8 cellular contexts compared by ENCODE assay signal in the genomic region with DNA sequence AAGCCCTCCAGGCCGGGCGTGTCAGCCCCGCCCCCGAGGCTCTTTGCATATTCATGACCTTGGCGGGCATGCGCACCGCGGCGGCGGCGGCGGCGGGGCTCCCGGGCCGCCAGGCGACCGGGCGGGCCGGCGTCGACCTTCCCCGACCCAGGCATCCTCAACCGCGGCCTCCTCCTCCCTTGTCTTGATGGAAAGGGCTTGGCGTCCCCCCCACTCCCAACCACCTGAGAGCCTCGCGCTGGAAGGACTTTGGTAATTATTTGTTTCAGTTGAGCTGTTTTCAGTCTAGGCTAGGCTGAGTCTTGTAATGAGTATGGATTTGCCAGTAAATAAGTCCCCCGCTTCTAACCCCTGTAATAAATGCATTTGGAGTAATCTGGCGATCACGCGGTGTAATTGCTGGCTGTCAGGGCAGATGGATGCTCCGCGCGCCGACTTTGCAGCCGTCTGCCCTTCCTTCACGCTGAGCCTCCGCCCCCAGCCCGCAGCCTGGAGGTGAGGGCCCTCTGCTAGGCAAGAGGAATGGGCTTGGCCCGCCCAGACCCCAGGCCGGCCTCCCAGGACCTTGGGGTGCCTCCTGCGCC. TPM values are rescaled to one million over a fixed set of nuclear protein-coding genes. Genes with fewer than 3 reads are reported as not detected.
A peak's percentile ranks its signal among the peaks of the same experiment; 100 is the strongest.
DNase-seq lines count a peak whose midpoint lies in the region; ATAC-seq, FAIRE-seq and TF ChIP-seq lines count a peak whose summit lies in the region.

No MANE protein-coding gene starts in this region.

- H2BK12ac ChIP-seq in H9 (ENCODE audit: insufficient read length, low read depth, low read length): no peak overlapping the region

- H3K36me3 Mint-ChIP-seq in H9 (ENCODE audit: insufficient read depth in 1 of 3, low read depth in 3 of 3): no peaks in the 10 kb centered on the region
- H3K36me3 Mint-ChIP-seq in T-helper 2 cell treated with Interferon-gamma antibody and Interleukin-4, amounts not matched to agents 5 μg/mL and 100 μg/mL, for 36 hours (ENCODE audit: low read depth): no peaks in the 10 kb centered on the region

- POLR2A ChIA-PET in K562 (lab: Yijun Ruan, JAX): interaction anchor here (0.5 kb wide), 1 partner anchor 17 kb away, joined by 3 read pairs; no protein-coding TSS in a partner anchor

- H3K14ac ChIP-seq in H9 (ENCODE audit: insufficient read depth, low read length): no peak overlapping the region

- H3K27ac ChIP-seq in H9 (ENCODE audit: insufficient read length, low read depth, low read length) (no peak overlapping the region), K562 (ENCODE audit: extremely low read depth, low read depth, low read length) (no peak overlapping the region), layer of hippocampus (ENCODE audit: low read depth, low read length) (peak overlapping the region; percentile 65)

- H2AFZ ChIP-seq in H9 (ENCODE audit: low read length): no peak overlapping the region
- peak overlapping the region; percentile 62; the same call in 1 of the 2 replicates for H2AFZ ChIP-seq in K562 (ENCODE audit: low read depth, low read length)

- H3K4me2 ChIP-seq in H9 (ENCODE audit: insufficient read depth, insufficient read length, low read length) (peak overlapping the region; percentile 73), K562 (ENCODE audit: insufficient read depth, low read length) (peak overlapping the region; percentile 80)

- no peak for TF ChIP-seq CTCF in AG09309 (IDR thresholded peaks at IDR 0.05; ENCODE audit: control insufficient read depth, insufficient read depth, low read depth, low read length, missing control alignments)
- TF ChIP-seq CTCF in H9 (conservative IDR thresholded peaks at IDR 0.05): no peak
- TF ChIP-seq CTCF in K562 (IDR thresholded peaks at IDR 0.05 in 2 of 3, conservative IDR thresholded peaks at IDR 0.05 in 1 of 3; ENCODE audit: insufficient read depth in 2 of 3, low read depth in 1 of 3, low read length in 3 of 3): no peak

- in situ Hi-C loops in K562 (cut with MboI): no loop called here

- H3K27me3 Mint-ChIP-seq in H9 (ENCODE audit: low read depth): peaks cover 90% of the 10 kb centered on the region
- H3K27me3 Mint-ChIP-seq in T-helper 2 cell treated with Interferon-gamma antibody and Interleukin-4, amounts not matched to agents 5 μg/mL and 100 μg/mL, for 36 hours (ENCODE audit: low read depth): peaks cover 13% of the 10 kb centered on the region

- ATAC-seq in K562 (peak; percentile 96), GM18870 (IDR thresholded peaks at IDR 0.05; ENCODE audit: unreplicated experiment) (no peak)

- H3K4me1 Mint-ChIP-seq in H9: peaks cover 5 to 10% of the 10 kb centered on the region in 2 experiments; a peak in 3 of 4 replicates
- H3K4me1 Mint-ChIP-seq in T-helper 2 cell treated with Interferon-gamma antibody and Interleukin-4, amounts not matched to agents 5 μg/mL and 100 μg/mL, for 36 hours (ENCODE audit: low read depth): peaks cover 3% of the 10 kb centered on the region

- H3K9me3 Mint-ChIP-seq in H9: no peaks in the 10 kb centered on the region
- no peaks in the 10 kb centered on the region for H3K9me3 Mint-ChIP-seq in T-helper 2 cell treated with Interferon-gamma antibody and Interleukin-4, amounts not matched to agents 5 μg/mL and 100 μg/mL, for 36 hours

- H3K9me3 ChIP-seq in H9 (ENCODE audit: control insufficient read depth, low read depth, low read length) (no peaks in the 10 kb centered on the region), K562 (replicated peaks; ENCODE audit: control insufficient read depth, insufficient read depth, low read depth, low read length) (no peaks in the 10 kb centered on the region)

- no peak overlapping the region for H3K9ac ChIP-seq in H9 (ENCODE audit: extremely low read depth, insufficient read length, low read length)
- H3K9ac ChIP-seq in K562 (ENCODE audit: insufficient read depth in 1 of 2, low read depth in 2 of 2, low read length in 2 of 2): peak overlapping the region; percentile 31 to 73; a peak in 3 of 4 replicates

- no peak overlapping the region for H2AK5ac ChIP-seq in H9 (ENCODE audit: insufficient read length, low read length)

- H2BK15ac ChIP-seq in H9 (ENCODE audit: low read depth, low read length): no peak overlapping the region

- no peak overlapping the region for H3T11ph ChIP-seq in H9 (ENCODE audit: low read length)

- no peak overlapping the region for H4K5ac ChIP-seq in H9 (ENCODE audit: insufficient read length, low read depth, low read length)

- H4K91ac ChIP-seq in H9 (ENCODE audit: insufficient read length, low read depth, low read length): no peak overlapping the region

- no peak overlapping the region for H4K8ac ChIP-seq in H9 (replicated peaks; ENCODE audit: insufficient read length, low read depth, low read length)

- no peak overlapping the region for H3K27ac Mint-ChIP-seq in H9
- H3K27ac Mint-ChIP-seq in T-helper 2 cell treated with Interferon-gamma antibody and Interleukin-4, amounts not matched to agents 5 μg/mL and 100 μg/mL, for 36 hours: no peak overlapping the region

- peaks cover 10% of the 10 kb centered on the region for H3K23me2 ChIP-seq in H9 (ENCODE audit: insufficient read length, low read depth, low read length, poor library complexity, severe bottlenecking)

- no peaks in the 10 kb centered on the region for H4K20me1 ChIP-seq in H9 (ENCODE audit: control insufficient read depth, insufficient read depth, insufficient read length)
- H4K20me1 ChIP-seq in K562 (replicated peaks; ENCODE audit: control insufficient read depth, insufficient read depth, low read length): peaks cover 66% of the 10 kb centered on the region

- no peak overlapping the region for H3K23ac ChIP-seq in H9 (ENCODE audit: insufficient read length, low read depth, low read length)

- H3K79me2 ChIP-seq in H9 (ENCODE audit: insufficient read depth, low read length): no peaks in the 10 kb centered on the region
- no peaks in the 10 kb centered on the region for H3K79me2 ChIP-seq in K562 (ENCODE audit: control insufficient read depth, insufficient read depth, low read length)

- no peak overlapping the region for H3K56ac ChIP-seq in H9 (ENCODE audit: insufficient read length, low read depth, low read length)

- no peaks in the 10 kb centered on the region for H3K36me3 ChIP-seq in K562 (ENCODE audit: control insufficient read depth, insufficient read depth, low read length)

- no peak for TF ChIP-seq EP300 in K562 (IDR thresholded peaks at IDR 0.05; ENCODE audit: low read length)

- H3K27me3 ChIP-seq in H9 (ENCODE audit: insufficient read depth, low read length): peaks cover 17% of the 10 kb centered on the region; the same call in 1 of the 2 replicates
- H3K27me3 ChIP-seq in K562 (ENCODE audit: control insufficient read depth in 2 of 2, insufficient read depth in 2 of 2, low read length in 2 of 2): no peaks in the 10 kb centered on the region
- no peaks in the 10 kb centered on the region for H3K27me3 ChIP-seq in layer of hippocampus (ENCODE audit: control insufficient read depth, insufficient read depth, low read length)

- intact Hi-C loops in K562 (cut with micrococcal nuclease): no loop called here

- H2BK5ac ChIP-seq in H9 (ENCODE audit: insufficient read length, low read length): no peak overlapping the region

- H3K4me3 ChIP-seq in AG09309 (ENCODE audit: control insufficient read depth, low read depth, low read length): peak overlapping the region; percentile 32
- H3K4me3 ChIP-seq in K562: peak overlapping the region; percentile 33

- DNase-seq in AG09309 (ENCODE audit: low read depth) (no peak), H9 (peak; percentile 73), K562 (ENCODE audit: extremely low read depth in 1 of 4, low spot score in 3 of 4) (peak; percentile 81 to 96 (median 92)), cerebellar nuclear complex (lab: John Stamatoyannopoulos, UW) (no peak)
- peak; percentile 50 for DNase-seq in T-helper 2 cell treated with Interferon-gamma antibody and Interleukin-4, amounts not matched to agents 5 μg/mL and 100 μg/mL, for 36 hours (ENCODE audit: low spot score)
- peak; percentile 43 to 50 for DNase-seq in stimulated activated CD4-positive, alpha-beta T cell treated with anti-CD3 and anti-CD28 coated beads, Interleukin-2, amount 100 ng/mL, for 48 hours

- no peak for FAIRE-seq in K562 (lab: Jason Lieb, UNC)

- no CpG with 5 or more reads among the region's 42 CpGs for WGBS in H9 (ENCODE audit: extremely low coverage, insufficient read length, low lambda C conversion rate)
- WGBS in K562 (ENCODE audit: insufficient coverage, low coverage, missing lambda C conversion rate): 5% methylated on average over 42 of the region's 42 CpGs

- H3K79me1 ChIP-seq in H9 (ENCODE audit: insufficient read depth, low read depth, low read length, poor library complexity, severe bottlenecking): no peaks in the 10 kb centered on the region

- TF ChIP-seq POLR2A in K562 (conservative IDR thresholded peaks at IDR 0.05): no peak

- no peaks in the 10 kb centered on the region for H3K4me1 ChIP-seq in H9 (ENCODE audit: insufficient read depth, low read length)
- H3K4me1 ChIP-seq in K562 (replicated peaks in 1 of 2; ENCODE audit: control insufficient read depth in 2 of 2, insufficient read depth in 2 of 2, low read length in 2 of 2): peaks cover 8 to 44% of the 10 kb centered on the region in 2 experiments; a peak in 4 of 5 replicates

- H2BK20ac ChIP-seq in H9 (ENCODE audit: low read depth, low read length, poor library complexity, severe bottlenecking): no peak overlapping the region

- H2BK120ac ChIP-seq in H9 (ENCODE audit: low read depth, low read length, poor library complexity, severe bottlenecking): no peak overlapping the region

- no peak overlapping the region for H3K4ac ChIP-seq in H9 (ENCODE audit: low read depth, low read length)

- H3K18ac ChIP-seq in H9 (ENCODE audit: insufficient read length, low read depth, low read length): no peak overlapping the region

- CTCF ChIA-PET in K562 (lab: Yijun Ruan, JAX; ENCODE audit: low intra/inter-chr PET ratio): no interaction called here

- H3K9me1 ChIP-seq in K562 (ENCODE audit: control insufficient read depth, insufficient read depth, low read length): peaks cover 5% of the 10 kb centered on the region

- H3K4me3 Mint-ChIP-seq in H9: peak overlapping the region; percentile 53 to 83
- H3K4me3 Mint-ChIP-seq in T-helper 2 cell treated with Interferon-gamma antibody and Interleukin-4, amounts not matched to agents 5 μg/mL and 100 μg/mL, for 36 hours: peak overlapping the region; percentile 68

- TF ChIP-seq RAD21 in K562 (CRISPR knock-in tag; conservative IDR thresholded peaks at IDR 0.05 in 1 of 2, IDR thresholded peaks at IDR 0.05 in 1 of 2): no peak

- BruUV-seq in K562 (replicated peaks; lab: Mats Ljungman, UMichigan): no TSS peak

RNA-seq across cellular contexts. Expression of a gene that starts 25.2 kb away (rescaled TPM):
- total RNA-seq in H9 (2021) (0.24 and 0.31 TPM in 2 replicates), K562 (2014; rRNA removed) (not detected in 2 replicates), K562 (2014; rRNA removed; fragmentation: Illumina TruSeq; extraction: Trizol) (not detected in 2 replicates), K562 (2015; rRNA removed; fragmentation: Illumina TruSeq; extraction: Trizol) (not detected in 2 replicates), K562 (2021) (not detected in 2 replicates)
- total RNA-seq in K562 (2011; cell fraction: chromatin; rRNA removed; ENCODE audit: low replicate concordance): not detected in 2 replicates
- total RNA-seq in K562 (2011; cell fraction: nucleolus; rRNA removed): not detected in 2 replicates
- total RNA-seq in K562 (2011; cell fraction: nucleoplasm; rRNA removed): not detected in 2 replicates
- polyA plus RNA-seq in K562 (2011; rRNA removed) (not detected in 2 replicates), K562 (2014; fragmentation: Illumina TruSeq; extraction: Trizol) (not detected in 2 replicates), K562 (2014; fragmentation: Nextera tagmentation; extraction: Ambion mirVana) (not detected), K562 (2014; rRNA removed) (not detected in 2 replicates)
- polyA plus RNA-seq in K562 (2011; cell fraction: cytosol; rRNA removed): not detected in 2 replicates
- not detected in 2 replicates for polyA plus RNA-seq in K562 (2011; cell fraction: nucleus; rRNA removed)
- 0.14 and 0.75 TPM in 2 replicates for polyA plus RNA-seq in K562 (2012)
- not detected in 2 replicates for polyA minus RNA-seq in K562 (2011; rRNA and poly(A)+ RNA removed)
- polyA minus RNA-seq in K562 (2011; cell fraction: cytosol; rRNA and poly(A)+ RNA removed): not detected in 2 replicates
- polyA minus RNA-seq in K562 (2011; cell fraction: nucleus; rRNA and poly(A)+ RNA removed): not detected in 2 replicates

Comparison
In these comparisons a context has a peak if more than half of its experiments do, and no peak if none do; other contexts are left out.
1. DNase-seq: peak in H9 (single experiment), T-helper 2 cell treated with Interferon-gamma antibody and Interleukin-4, amounts not matched to agents 5 μg/mL and 100 μg/mL, for 36 hours (single experiment), K562 (4 of 4) and stimulated activated CD4-positive, alpha-beta T cell treated with anti-CD3 and anti-CD28 coated beads, Interleukin-2, amount 100 ng/mL, for 48 hours (2 of 2); none in AG09309 (single experiment) and cerebellar nuclear complex (0 of 2).